ENCODE assay signal across 25 cellular contexts in the genomic region with DNA sequence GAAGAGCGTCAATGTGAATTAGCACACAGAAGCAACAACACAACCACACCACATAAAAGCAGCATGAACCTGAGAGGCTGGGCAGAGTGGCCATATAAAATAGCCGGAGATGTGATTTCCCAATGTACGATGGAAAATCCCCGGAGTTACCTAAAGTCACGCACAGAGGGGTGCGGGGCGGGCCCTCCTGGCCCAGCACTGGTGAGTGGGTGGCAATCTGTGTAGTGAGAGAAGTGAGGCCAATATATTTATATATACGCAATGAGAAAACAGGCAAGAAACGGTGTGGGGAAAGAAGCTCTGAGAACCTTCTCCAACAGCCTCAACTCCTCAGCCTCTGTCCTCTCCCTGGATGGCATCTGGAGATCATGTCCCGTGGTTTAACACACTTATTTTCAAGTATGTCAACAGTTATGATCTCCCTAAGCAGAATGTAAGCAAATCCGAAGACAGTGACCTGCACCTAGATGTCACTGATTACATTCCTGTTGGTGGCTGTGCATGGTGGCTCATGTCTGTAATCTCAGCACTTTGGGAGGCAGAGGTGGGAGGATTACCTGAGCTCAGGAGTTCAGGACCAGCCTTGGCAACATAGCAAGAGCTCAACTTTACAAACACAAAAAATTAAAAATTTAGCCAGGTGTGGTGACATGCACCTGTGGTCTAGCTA. TPM values are rescaled to one million over a fixed set of nuclear protein-coding genes. Genes with fewer than 3 reads are reported as not detected.
"Had no signal": no experiment of that assay in that cellular context is flagged by ENCODE, and none has a peak within 500 bp of the region (broad histone marks: within the 10 kb centered on the region; RNA-seq: fewer than 3 reads in every experiment).

No MANE protein-coding gene starts in this region.

- H3K4me3 Mint-ChIP-seq: activated CD8-positive, alpha-beta T cell treated with anti-CD3 and anti-CD28 coated beads, Interleukin-2, amount 10 ng/mL, durations not matched to agents 7 days and 5 days; activated naive CD8-positive, alpha-beta T cell; T-helper 17 cell; WTC11 had no signal

- H3K27ac ChIP-seq: brain microvascular endothelial cell, cardiac muscle cell had no signal

- H3K27me3 ChIP-seq: brain microvascular endothelial cell, cardiac muscle cell, MG63 had no signal

- H3K36me3 ChIP-seq: brain microvascular endothelial cell, cardiac muscle cell, MG63 had no signal

- H3K4me3 ChIP-seq: cardiac muscle cell, MG63 had no signal

- DNase-seq: activated CD4-positive, alpha-beta T cell treated with anti-CD3 and anti-CD28 coated beads for 48 hours; activated CD4-positive, alpha-beta T cell treated with anti-CD3 and anti-CD28 coated beads, Interleukin-2, amount 50 U/mL, for 4 hours; activated CD8-positive, alpha-beta memory T cell treated with anti-CD3 and anti-CD28 coated beads, Interleukin-2, amount 50 U/mL, for 48 hours; activated CD8-positive, alpha-beta T cell treated with anti-CD3 and anti-CD28 coated beads, Interleukin-2, amount 10 ng/mL, durations not matched to agents 7 days and 5 days; activated effector memory CD4-positive, alpha-beta T cell treated with Interleukin-2 at 50 U/mL for 16 hours; activated naive CD4-positive, alpha-beta T cell; activated T-cell treated with anti-CD3 and anti-CD28 coated beads, Interleukin-2, amount 50 U/mL, for 1 hour; amygdala; brain microvascular endothelial cell; MG63; NCI-H1105; NCI-H1436; NCI-H1694 treated with DMSO at 0.1 percent for 48 hours; NCI-H2029 treated with DMSO at 0.1 percent for 48 hours; NCI-H345; NCI-H510A; NCI-H526 treated with DMSO at 0.1 percent for 48 hours; NCI-H82; SIG-M5; T-helper 17 cell; T-helper 9 cell had no signal

- H3K9me3 ChIP-seq: MG63 had no signal

- H3K4me1 Mint-ChIP-seq: WTC11 had no signal

- H3K36me3 Mint-ChIP-seq: WTC11 had no signal

- H3K27ac Mint-ChIP-seq: activated CD8-positive, alpha-beta T cell treated with anti-CD3 and anti-CD28 coated beads, Interleukin-2, amount 10 ng/mL, durations not matched to agents 7 days and 5 days; activated naive CD8-positive, alpha-beta T cell; T-helper 17 cell; WTC11 had no signal

- ATAC-seq: activated CD8-positive, alpha-beta T cell treated with anti-CD3 and anti-CD28 coated beads, Interleukin-2, amount 10 ng/mL, durations not matched to agents 7 days and 5 days; T-helper 17 cell; WTC11 had no signal

RNA-seq across cellular contexts. Expression of a gene that starts 41.6 kb away (rescaled TPM):
- total RNA-seq: RPMI7951 had no signal
